Comparison of ENCODE assay signal across 21 cellular contexts in the genomic region with DNA sequence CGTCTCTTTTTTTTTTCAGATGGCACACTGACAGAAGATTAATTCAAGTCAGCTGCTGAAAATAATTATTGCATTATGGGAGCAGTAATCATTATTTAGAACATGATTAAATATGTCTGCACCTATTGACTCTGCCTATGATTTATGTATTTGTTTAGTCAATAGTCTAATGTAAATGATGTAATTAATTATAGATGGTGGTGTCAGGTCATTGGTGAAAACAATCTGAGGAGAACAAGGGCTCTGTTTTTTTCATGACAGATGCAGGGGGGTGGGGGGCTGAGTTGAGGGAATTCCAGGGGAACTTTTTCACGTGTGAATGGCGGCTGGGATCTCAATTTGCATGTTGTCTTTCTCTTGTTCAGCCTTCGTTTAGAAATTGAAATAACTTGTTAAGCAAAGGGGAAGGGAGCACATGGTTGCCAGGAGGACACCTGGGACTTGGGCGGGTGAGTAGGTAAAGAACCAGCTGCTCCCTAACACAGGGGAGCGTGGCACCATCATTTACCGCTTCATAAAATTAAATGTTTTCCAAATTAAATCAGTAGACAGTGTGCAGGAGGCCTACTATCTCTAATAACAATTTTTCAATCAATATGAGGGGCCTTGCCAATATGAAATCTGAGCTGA.
"Had no signal": no experiment of that assay in that cellular context is flagged by ENCODE, and none has a peak within 500 bp of the region (broad histone marks: within the 10 kb centered on the region; RNA-seq: fewer than 3 reads in every experiment).

No MANE protein-coding gene starts in this region.

- H3K27ac ChIP-seq: brain microvascular endothelial cell, cardiac muscle cell, PC-9 had no signal

- H3K4me3 ChIP-seq: cardiac muscle cell, PC-9 had no signal

- H3K36me3 ChIP-seq: brain microvascular endothelial cell, cardiac muscle cell had no signal

- H3K27me3 ChIP-seq: brain microvascular endothelial cell had no signal

- FAIRE-seq: astrocyte had no signal

- ATAC-seq: activated CD8-positive, alpha-beta memory T cell treated with anti-CD3 and anti-CD28 coated beads, Interleukin-2, amount 10 ng/mL, durations not matched to agents 7 days and 5 days; WTC11 had no signal

- DNase-seq: activated CD4-positive, alpha-beta T cell treated with anti-CD3 and anti-CD28 coated beads for 48 hours; activated CD4-positive, alpha-beta T cell treated with anti-CD3 and anti-CD28 coated beads, Interleukin-2, amount 50 U/mL, for 4 hours; activated CD4-positive, CD25-positive, alpha-beta regulatory T cell treated with anti-CD3 and anti-CD28 coated beads, Interleukin-2, amount 50 U/mL, for 72 hours; activated CD8-positive, alpha-beta memory T cell treated with anti-CD3 and anti-CD28 coated beads, Interleukin-2, amount 10 ng/mL, durations not matched to agents 7 days and 5 days; activated effector memory CD4-positive, alpha-beta T cell treated with anti-CD3 and anti-CD28 coated beads, Interleukin-2, amount 50 U/mL, for 16 hours; activated naive CD4-positive, alpha-beta T cell treated with Interleukin-2 at 50 U/mL for 16 hours; activated T-cell treated with anti-CD3 and anti-CD28 coated beads, Interleukin-2, amount 50 U/mL, for 24 hours; amygdala; brain microvascular endothelial cell; KG1; NCI-H1092; NCI-H146; NCI-H187 treated with DMSO at 0.1 percent for 48 hours; NCI-H2081 treated with DMSO at 0.1 percent for 48 hours; NCI-H446; NCI-H524; PC-9; SHP77 treated with DMSO at 0.1 percent for 48 hours had no signal
